In the genomic region with DNA sequence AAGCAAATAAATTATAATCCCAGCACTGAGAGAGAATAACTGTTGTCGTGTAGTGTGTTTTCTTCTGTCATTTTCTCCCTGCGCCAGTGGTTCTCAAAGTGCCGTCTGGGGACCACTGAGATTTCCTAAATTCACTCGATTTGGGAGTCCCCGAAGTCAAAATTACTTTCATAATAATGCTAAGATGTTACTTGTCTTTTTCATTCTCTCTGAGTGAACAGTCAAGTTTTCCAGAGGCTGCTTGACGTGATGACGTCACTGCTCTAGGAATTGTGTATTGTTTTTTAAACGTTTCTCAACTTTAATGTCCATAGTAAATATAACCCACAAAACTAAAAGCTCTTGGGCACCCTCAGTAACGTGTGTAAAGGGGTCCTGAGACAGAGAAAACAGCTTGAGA, we compare ENCODE assay signal across 8 cellular contexts. TPM values are rescaled to one million over a fixed set of nuclear protein-coding genes. Genes with fewer than 3 reads are reported as not detected.
DNase-seq lines count a peak whose midpoint lies in the region; FAIRE-seq and TF ChIP-seq lines count a peak whose summit lies in the region.

No MANE protein-coding gene starts in this region.

- H3K9me3 Mint-ChIP-seq in activated naive CD4-positive, alpha-beta T cell treated with anti-CD3 and anti-CD28 coated beads, Interleukin-2, amount 10 ng/mL, durations not matched to agents 7 days and 5 days: no peaks in the 10 kb centered on the region

- H3K27ac Mint-ChIP-seq in activated naive CD4-positive, alpha-beta T cell treated with anti-CD3 and anti-CD28 coated beads, Interleukin-2, amount 10 ng/mL, durations not matched to agents 7 days and 5 days: peak overlapping the region; percentile 89

- no peaks in the 10 kb centered on the region for H3K27me3 ChIP-seq in tibial artery

- CTCF ChIA-PET in activated naive CD4-positive, alpha-beta T cell treated with anti-CD3 and anti-CD28 coated beads, Interleukin-2, amount 10 ng/mL, durations not matched to agents 7 days and 5 days (lab: Charles Lee): interaction anchor here (0.7 to 3.5 kb wide), 15 partner anchors 10 to 616 kb away, joined by 3 to 25 read pairs (median 6); partner anchors contain the start of gene UNC119B

- H3K27me3 Mint-ChIP-seq in activated naive CD4-positive, alpha-beta T cell treated with anti-CD3 and anti-CD28 coated beads, Interleukin-2, amount 10 ng/mL, durations not matched to agents 7 days and 5 days: peaks cover 38% of the 10 kb centered on the region

- H3K4me1 Mint-ChIP-seq in activated naive CD4-positive, alpha-beta T cell treated with anti-CD3 and anti-CD28 coated beads, Interleukin-2, amount 10 ng/mL, durations not matched to agents 7 days and 5 days: peaks cover 49% of the 10 kb centered on the region

- intact Hi-C loops in kidney (cut with DNase I): loop anchor here (10.0 kb wide), 1 partner anchor 133 kb away; the partner anchor contains the start of gene UNC119B
- intact Hi-C loops in tibial artery (cut with DNase I; ENCODE audit: low total_unique reads): loop anchor here (5.0 to 10.0 kb wide), 5 partner anchors 65 to 523 kb away; partner anchors contain the start of gene UNC119B

- TF ChIP-seq CTCF in kidney (IDR thresholded peaks at IDR 0.05; ENCODE audit: borderline replicate concordance, extremely low read depth, insufficient read depth) (no peak), tibial artery (IDR thresholded peaks at IDR 0.05) (no peak)

- H3K9me3 ChIP-seq in kidney (ENCODE audit: control insufficient read depth in 1 of 2, low read length in 2 of 2) (no peaks in the 10 kb centered on the region), tibial artery (no peaks in the 10 kb centered on the region)

- no peak for FAIRE-seq in kidney (lab: Jason Lieb, UNC)

- H3K27ac ChIP-seq in kidney (ENCODE audit: low read depth in 2 of 2, low read length in 2 of 2) (no peak overlapping the region), tibial artery (peak overlapping the region in 1 of 2 donors; percentile 69)

- peak overlapping the region; percentile 39 to 76 for H3K9ac ChIP-seq in kidney (ENCODE audit: low read length in 2 of 2)

- H3K4me3 ChIP-seq in kidney (ENCODE audit: low read length in 2 of 2) (peak overlapping the region; percentile 80 to 89), tibial artery (peak overlapping the region; percentile 75 to 78)

- peaks cover 30% of the 10 kb centered on the region for H3K36me3 Mint-ChIP-seq in activated naive CD4-positive, alpha-beta T cell treated with anti-CD3 and anti-CD28 coated beads, Interleukin-2, amount 10 ng/mL, durations not matched to agents 7 days and 5 days

- peak; percentile 67 for DNase-seq in activated effector memory CD4-positive, alpha-beta T cell treated with anti-CD3 and anti-CD28 coated beads, Interleukin-2, amount 50 U/mL, for 16 hours
- DNase-seq in activated effector memory CD4-positive, alpha-beta T cell treated with Interleukin-2 at 50 U/mL for 16 hours: no peak
- DNase-seq in activated naive CD4-positive, alpha-beta T cell treated with anti-CD3 and anti-CD28 coated beads, Interleukin-2, amount 10 ng/mL, durations not matched to agents 7 days and 5 days: no peak
- no peak for DNase-seq in kidney
- DNase-seq in tibial artery: no peak
- no peak for DNase-seq in LoVo (ENCODE audit: low spot score)
- no peak for DNase-seq in NCI-H2107 treated with DMSO at 0.1 percent for 48 hours (lab: John Stamatoyannopoulos, UW; ENCODE audit: unreplicated experiment)
- DNase-seq in NCI-H1436 treated with DMSO at 0.1 percent for 48 hours (lab: John Stamatoyannopoulos, UW): no peak

- peak overlapping the region; percentile 99 for H3K4me3 Mint-ChIP-seq in activated naive CD4-positive, alpha-beta T cell treated with anti-CD3 and anti-CD28 coated beads, Interleukin-2, amount 10 ng/mL, durations not matched to agents 7 days and 5 days

- H3K4me1 ChIP-seq in kidney (ENCODE audit: control insufficient read depth in 1 of 2, insufficient read depth in 1 of 2, low read depth in 1 of 2, low read length in 2 of 2) (peaks cover 0 to 14% of the 10 kb centered on the region in 2 donors), tibial artery (peaks cover 0 to 35% (median 22%) of the 10 kb centered on the region in 4 donors)

- peaks cover 18 to 25% of the 10 kb centered on the region in 2 donors for H3K36me3 ChIP-seq in kidney (ENCODE audit: control insufficient read depth in 1 of 2, insufficient read depth in 2 of 2, low read length in 2 of 2)
- peaks cover 16 to 31% (median 28%) of the 10 kb centered on the region in 3 donors for H3K36me3 ChIP-seq in tibial artery

RNA-seq across cellular contexts. Expression of gene POP5, which starts 0.8 kb away (rescaled TPM):
- 50.0 TPM for total RNA-seq in kidney
- polyA plus RNA-seq in kidney (ENCODE audit: insufficient read depth, low read depth, low replicate concordance): 111 TPM

RNA-seq across cellular contexts. Expression of gene RNF10, which starts 47.8 kb away (rescaled TPM):
- total RNA-seq in kidney: 229 TPM
- 220 TPM for polyA plus RNA-seq in kidney (ENCODE audit: insufficient read depth, low read depth, low replicate concordance)

RNA-seq across cellular contexts. Expression of gene COQ5, which starts 53.0 kb away (rescaled TPM):
- total RNA-seq in kidney: 26.5 TPM
- 60.8 TPM for polyA plus RNA-seq in kidney (ENCODE audit: insufficient read depth, low read depth, low replicate concordance)

RNA-seq across cellular contexts. Expression of gene CABP1, which starts 58.4 kb away (rescaled TPM):
- total RNA-seq in kidney: 2.0 TPM
- 24.1 TPM for polyA plus RNA-seq in kidney (ENCODE audit: insufficient read depth, low read depth, low replicate concordance)
